In genomic region chr10:123445336-123445735, GRCh38 we compare ENCODE assay signal across 19 cellular contexts.
DNase-seq lines count a peak whose midpoint lies in the region; ATAC-seq and TF ChIP-seq lines count a peak whose summit lies in the region.
"Had no signal": no experiment of that assay in that cellular context is flagged by ENCODE, and none has a peak within 500 bp of the region (broad histone marks: within the 10 kb centered on the region; RNA-seq: fewer than 3 reads in every experiment).

No MANE protein-coding gene starts in this region.

- CTCF ChIA-PET in HEK293 (lab: Yijun Ruan, JAX) = no interaction called here

- no peak for DNase-seq in natural killer cell treated with Interleukin-12 subunit alpha and Interleukin-12 subunit beta and Interleukin-15 and Interleukin-18, amount 100 ng/mL, for 72 hours (ENCODE audit: low spot score)
- DNase-seq in natural killer cell (no peak), nephron progenitor cell (no peak)
- no peak for DNase-seq in activated CD4-positive, CD25-positive, alpha-beta regulatory T cell (lab: John Stamatoyannopoulos, UW)
- no peak for DNase-seq in activated naive CD4-positive, alpha-beta T cell treated with anti-CD3 and anti-CD28 coated beads, Interleukin-2, amount 50 U/mL, for 16 hours
- DNase-seq in effector memory CD8-positive, alpha-beta T cell = no peak
- DNase-seq: 8988T, C1 segment of cervical spinal cord, Kasumi-1, MG63, NCI-H1417 treated with DMSO at 0.1 percent for 48 hours, NCI-H187, NCI-H446 treated with DMSO at 0.1 percent for 48 hours, NCI-H526 treated with DMSO at 0.1 percent for 48 hours, OCI-M1 had no signal

- no peak overlapping the region for H3K4me3 Mint-ChIP-seq in natural killer cell treated with Interleukin-12 subunit alpha and Interleukin-12 subunit beta and Interleukin-15 and Interleukin-18, amount 100 ng/mL, for 72 hours
- H3K4me3 Mint-ChIP-seq in natural killer cell = no peak overlapping the region
- H3K4me3 Mint-ChIP-seq in nephron progenitor cell = peak overlapping the region; percentile 34
- H3K4me3 Mint-ChIP-seq in effector memory CD8-positive, alpha-beta T cell = no peak overlapping the region

- no peaks in the 10 kb centered on the region for H3K9me3 ChIP-seq in HEK293 (ENCODE audit: control insufficient read depth, insufficient read depth, low read depth, low read length)
- H3K9me3 ChIP-seq: MG63, SJSA1 had no signal

- H3K4me3 ChIP-seq in HEK293 (ENCODE audit: low read depth, low read length) = no peak overlapping the region
- H3K4me3 ChIP-seq: MG63, SJSA1 had no signal

- intact Hi-C loops in natural killer cell (cut with micrococcal nuclease) = no loop called here

- H3K4me1 Mint-ChIP-seq in natural killer cell treated with Interleukin-12 subunit alpha and Interleukin-12 subunit beta and Interleukin-15 and Interleukin-18, amount 100 ng/mL, for 72 hours (ENCODE audit: low read depth in 2 of 2) = peaks cover 1 to 2% of the 10 kb centered on the region in 2 donors
- H3K4me1 Mint-ChIP-seq in natural killer cell = no peaks in the 10 kb centered on the region
- peaks cover 22% of the 10 kb centered on the region for H3K4me1 Mint-ChIP-seq in nephron progenitor cell
- peaks cover 0 to 4% of the 10 kb centered on the region in 2 donors for H3K4me1 Mint-ChIP-seq in effector memory CD8-positive, alpha-beta T cell (ENCODE audit: low read depth in 2 of 2)

- H3K27ac Mint-ChIP-seq in natural killer cell treated with Interleukin-12 subunit alpha and Interleukin-12 subunit beta and Interleukin-15 and Interleukin-18, amount 100 ng/mL, for 72 hours = no peak overlapping the region
- H3K27ac Mint-ChIP-seq in natural killer cell = no peak overlapping the region
- peak overlapping the region; percentile 48 for H3K27ac Mint-ChIP-seq in nephron progenitor cell
- no peak overlapping the region for H3K27ac Mint-ChIP-seq in effector memory CD8-positive, alpha-beta T cell

- H3K9me3 Mint-ChIP-seq in natural killer cell treated with Interleukin-12 subunit alpha and Interleukin-12 subunit beta and Interleukin-15 and Interleukin-18, amount 100 ng/mL, for 72 hours = no peaks in the 10 kb centered on the region
- H3K9me3 Mint-ChIP-seq in natural killer cell = no peaks in the 10 kb centered on the region
- H3K9me3 Mint-ChIP-seq in nephron progenitor cell = no peaks in the 10 kb centered on the region
- no peaks in the 10 kb centered on the region for H3K9me3 Mint-ChIP-seq in effector memory CD8-positive, alpha-beta T cell

- H3K27ac ChIP-seq in HEK293 (ENCODE audit: extremely low read depth, low read depth, low read length) = no peak overlapping the region
- H3K27ac ChIP-seq: SJSA1 had no signal

- no peaks in the 10 kb centered on the region for H3K36me3 Mint-ChIP-seq in natural killer cell treated with Interleukin-12 subunit alpha and Interleukin-12 subunit beta and Interleukin-15 and Interleukin-18, amount 100 ng/mL, for 72 hours
- H3K36me3 Mint-ChIP-seq in natural killer cell = no peaks in the 10 kb centered on the region
- H3K36me3 Mint-ChIP-seq in nephron progenitor cell (ENCODE audit: low read depth) = no peaks in the 10 kb centered on the region
- H3K36me3 Mint-ChIP-seq in effector memory CD8-positive, alpha-beta T cell (ENCODE audit: insufficient read depth) = no peaks in the 10 kb centered on the region

- POLR2A ChIA-PET in HEK293 (lab: Yijun Ruan, JAX) = no interaction called here

- no peak for TF ChIP-seq CTCF in natural killer cell (IDR thresholded peaks at IDR 0.05)
- TF ChIP-seq CTCF in HEK293 (tag by site-specific recombination; IDR thresholded peaks at IDR 0.05) = no peak
- no peak for TF ChIP-seq CTCF in nephron progenitor cell (IDR thresholded peaks at IDR 0.05)

- H3K4me1 ChIP-seq in HEK293 (ENCODE audit: control insufficient read depth, insufficient read depth, low read length) = no peaks in the 10 kb centered on the region
- H3K4me1 ChIP-seq: SJSA1 had no signal

- peak; percentile 6 to 13 for ATAC-seq in natural killer cell treated with Interleukin-12 subunit alpha and Interleukin-12 subunit beta and Interleukin-15 and Interleukin-18, amount 100 ng/mL, for 72 hours
- no peak for ATAC-seq in natural killer cell
- no peak for ATAC-seq in GM21515 (IDR thresholded peaks at IDR 0.05; ENCODE audit: unreplicated experiment)
- no peak for ATAC-seq in effector memory CD8-positive, alpha-beta T cell (replicated peaks)
- ATAC-seq: Right ventricle myocardium inferior had no signal

- no peaks in the 10 kb centered on the region for H3K36me3 ChIP-seq in HEK293 (ENCODE audit: control insufficient read depth in 2 of 2, insufficient read depth in 1 of 2, low read length in 2 of 2)
- H3K36me3 ChIP-seq: MG63, SJSA1 had no signal

- H3K27me3 Mint-ChIP-seq in natural killer cell treated with Interleukin-12 subunit alpha and Interleukin-12 subunit beta and Interleukin-15 and Interleukin-18, amount 100 ng/mL, for 72 hours = peaks cover 0 to 7% of the 10 kb centered on the region in 2 donors
- H3K27me3 Mint-ChIP-seq in natural killer cell (ENCODE audit: low read depth in 2 of 2) = peaks cover 0 to 3% of the 10 kb centered on the region in 2 donors
- H3K27me3 Mint-ChIP-seq in nephron progenitor cell (ENCODE audit: low read depth, poor library complexity) = peaks cover 16% of the 10 kb centered on the region
- H3K27me3 Mint-ChIP-seq in effector memory CD8-positive, alpha-beta T cell = peaks cover 0 to 58% of the 10 kb centered on the region in 2 donors

TF ChIP-seq in HEK293, 187 proteins besides CTCF, POLR2A, EP300 and RAD21:
- no peak for TF ChIP-seq ZNF292 (tag by site-specific recombination; IDR thresholded peaks at IDR 0.05; ENCODE audit: borderline replicate concordance, low read depth)
- peak; percentile 80 for TF ChIP-seq EGR2 (tag by site-specific recombination; IDR thresholded peaks at IDR 0.05; ENCODE audit: low read depth)
- TF ChIP-seq ZFHX2 (tag by site-specific recombination; conservative IDR thresholded peaks at IDR 0.05) = peak; percentile 89

Comparison
In these comparisons a context has a peak if more than half of its experiments do, and no peak if none do; other contexts are left out.
1. ATAC-seq: peak in natural killer cell treated with Interleukin-12 subunit alpha and Interleukin-12 subunit beta and Interleukin-15 and Interleukin-18, amount 100 ng/mL, for 72 hours (2 of 2); none in natural killer cell (0 of 3), GM21515 (single experiment) and effector memory CD8-positive, alpha-beta T cell (single experiment).